Comparison of ENCODE assay signal across 17 cellular contexts in genomic region chr7:175955-176354, GRCh38. TPM values are rescaled to one million over a fixed set of nuclear protein-coding genes. Genes with fewer than 3 reads are reported as not detected.
DNase-seq lines count a peak whose midpoint lies in the region; ATAC-seq, FAIRE-seq and TF ChIP-seq lines count a peak whose summit lies in the region.
"Had no signal": no experiment of that assay in that cellular context is flagged by ENCODE, and none has a peak within 500 bp of the region (broad histone marks: within the 10 kb centered on the region; RNA-seq: fewer than 3 reads in every experiment).

No MANE protein-coding gene starts in this region.

- no peak overlapping the region for H3K4me3 Mint-ChIP-seq in stimulated activated effector memory CD8-positive, alpha-beta T cell treated with anti-CD3 and anti-CD28 coated beads, Interleukin-12 subunit alpha, Interleukin-12 subunit beta, amount 100 ng/mL, for 72 hours
- H3K4me3 Mint-ChIP-seq: CD4-positive, alpha-beta memory T cell; GM23338 had no signal

- H3K18ac ChIP-seq in neuronal stem cell (ENCODE audit: low read length) = no peak overlapping the region

- no peak overlapping the region for H3K27ac ChIP-seq in neuronal stem cell (replicated peaks; ENCODE audit: low read length)

- DNase-seq in HTR-8/SVneo (ENCODE audit: insufficient read length, low spot score) (no peak), bronchial epithelial cell (ENCODE audit: low read depth) (no peak), neuronal stem cell (ENCODE audit: low spot score) (no peak)
- no peak for DNase-seq in stimulated activated effector memory CD8-positive, alpha-beta T cell treated with anti-CD3 and anti-CD28 coated beads, Interleukin-12 subunit alpha, Interleukin-12 subunit beta, amount 100 ng/mL, for 72 hours (ENCODE audit: low spot score in 2 of 2)
- DNase-seq: C1 segment of cervical spinal cord; Calu3; CD4-positive, alpha-beta memory T cell; COR-L47; DMS153; DND-41; HCEC 1CT had no signal

- no peaks in the 10 kb centered on the region for H3K27me3 ChIP-seq in bronchial epithelial cell (ENCODE audit: control insufficient read depth, insufficient read depth, low read length)
- H3K27me3 ChIP-seq in neuronal stem cell (ENCODE audit: control insufficient read depth in 3 of 3, insufficient read depth in 3 of 3, low read depth in 1 of 3, low read length in 3 of 3) = peaks cover 0 to 61% (median 0%) of the 10 kb centered on the region in 3 experiments

- H2BK120ac ChIP-seq in neuronal stem cell (ENCODE audit: low read depth, low read length) = no peak overlapping the region

- H3K9me3 ChIP-seq in neuronal stem cell (replicated peaks in 1 of 2; ENCODE audit: control insufficient read depth in 2 of 2, insufficient read depth in 1 of 2, low read depth in 1 of 2, low read length in 2 of 2) = peaks cover 0 to 2% of the 10 kb centered on the region in 2 donors

- no peak overlapping the region for H2AK5ac ChIP-seq in neuronal stem cell (ENCODE audit: low read depth, low read length)

- H3K36me3 ChIP-seq in bronchial epithelial cell (ENCODE audit: control insufficient read depth, insufficient read depth, low read length) (no peaks in the 10 kb centered on the region), neuronal stem cell (replicated peaks in 1 of 2; ENCODE audit: control insufficient read depth in 2 of 2, insufficient read depth in 2 of 2, low read length in 2 of 2) (no peaks in the 10 kb centered on the region)

- no peaks in the 10 kb centered on the region for H3K36me3 Mint-ChIP-seq in stimulated activated effector memory CD8-positive, alpha-beta T cell treated with anti-CD3 and anti-CD28 coated beads, Interleukin-12 subunit alpha, Interleukin-12 subunit beta, amount 100 ng/mL, for 72 hours
- H3K36me3 Mint-ChIP-seq: CD4-positive, alpha-beta memory T cell had no signal

- H3K4me3 ChIP-seq in bronchial epithelial cell (ENCODE audit: low read depth, low read length) (no peak overlapping the region), neuronal stem cell (ENCODE audit: low read length in 2 of 2) (peak overlapping the region in 1 of 2 donors; percentile 56)
- H3K4me3 ChIP-seq: GM23338 had no signal

- H3K23ac ChIP-seq in neuronal stem cell (ENCODE audit: low read depth, low read length, poor library complexity) = no peak overlapping the region

- no peak overlapping the region for H2BK12ac ChIP-seq in neuronal stem cell (ENCODE audit: low read length)

- no peak for ATAC-seq in stimulated activated effector memory CD8-positive, alpha-beta T cell treated with anti-CD3 and anti-CD28 coated beads, Interleukin-12 subunit alpha, Interleukin-12 subunit beta, amount 100 ng/mL, for 72 hours
- ATAC-seq in HG02840 (IDR thresholded peaks at IDR 0.05; ENCODE audit: low FRiP score, unreplicated experiment) (no peak), HG02571 (IDR thresholded peaks at IDR 0.05; ENCODE audit: unreplicated experiment) (no peak)
- ATAC-seq: GM23338 had no signal

- no peak overlapping the region for H2BK5ac ChIP-seq in neuronal stem cell (ENCODE audit: low read length)

- H3K4me1 ChIP-seq in neuronal stem cell (ENCODE audit: control insufficient read depth in 2 of 2, insufficient read depth in 1 of 2, low read depth in 1 of 2, low read length in 2 of 2) = peaks cover 0 to 5% of the 10 kb centered on the region in 2 donors

- H4K91ac ChIP-seq in neuronal stem cell (ENCODE audit: low read depth, low read length, poor library complexity) = no peak overlapping the region

- H2BK15ac ChIP-seq in neuronal stem cell (ENCODE audit: low read length) = no peak overlapping the region

- H4K8ac ChIP-seq in neuronal stem cell (ENCODE audit: low read depth, low read length) = no peak overlapping the region

- H3K4ac ChIP-seq in neuronal stem cell (ENCODE audit: low read length) = no peak overlapping the region

- H3K79me1 ChIP-seq in neuronal stem cell (ENCODE audit: low read depth, low read length) = peaks cover 2% of the 10 kb centered on the region

- H3K27ac Mint-ChIP-seq in stimulated activated effector memory CD8-positive, alpha-beta T cell treated with anti-CD3 and anti-CD28 coated beads, Interleukin-12 subunit alpha, Interleukin-12 subunit beta, amount 100 ng/mL, for 72 hours = no peak overlapping the region
- H3K27ac Mint-ChIP-seq: CD4-positive, alpha-beta memory T cell; GM23338 had no signal

- peak overlapping the region; percentile 75 for H3K9ac ChIP-seq in neuronal stem cell (ENCODE audit: low read depth, low read length, poor library complexity)

- no peaks in the 10 kb centered on the region for H3K9me3 Mint-ChIP-seq in stimulated activated effector memory CD8-positive, alpha-beta T cell treated with anti-CD3 and anti-CD28 coated beads, Interleukin-12 subunit alpha, Interleukin-12 subunit beta, amount 100 ng/mL, for 72 hours
- H3K9me3 Mint-ChIP-seq: GM23338 had no signal

- no peak overlapping the region for H3K4me2 ChIP-seq in neuronal stem cell (ENCODE audit: insufficient read depth, low read length, poor library complexity, severe bottlenecking)
- H3K4me2 ChIP-seq: GM23338 had no signal

- no CpG with 5 or more reads among the region's 11 CpGs for WGBS in neuronal stem cell (ENCODE audit: extremely low coverage in 2 of 2, insufficient read length in 2 of 2, insufficient replicate concordance in 1 of 2), 2 donors

- FAIRE-seq in HTR-8/SVneo (lab: Jason Lieb, UNC) = peak; percentile 98
- peak; percentile 66 for FAIRE-seq in bronchial epithelial cell (lab: Jason Lieb, UNC)
- FAIRE-seq: G401.6, GM19239, H54 had no signal

- H3K14ac ChIP-seq in neuronal stem cell (ENCODE audit: low read length) = no peak overlapping the region

- TF ChIP-seq CTCF in bronchial epithelial cell (IDR thresholded peaks at IDR 0.05; ENCODE audit: insufficient read depth, low read length, severe bottlenecking) = no peak

- no peak overlapping the region for H2AFZ ChIP-seq in neuronal stem cell (ENCODE audit: low read length)
- H2AFZ ChIP-seq: GM23338 had no signal

- H3K4me1 Mint-ChIP-seq in stimulated activated effector memory CD8-positive, alpha-beta T cell treated with anti-CD3 and anti-CD28 coated beads, Interleukin-12 subunit alpha, Interleukin-12 subunit beta, amount 100 ng/mL, for 72 hours = no peaks in the 10 kb centered on the region
- H3K4me1 Mint-ChIP-seq: CD4-positive, alpha-beta memory T cell had no signal

RNA-seq across cellular contexts. Expression of gene FAM20C, which starts 16.4 kb away (rescaled TPM):
- total RNA-seq in bronchial epithelial cell = 1.3 and 2.4 TPM in 2 replicates
- 7.3 TPM for polyA plus RNA-seq in neuronal stem cell (2013, experiment 1 of 2)
- 7.3 TPM for polyA plus RNA-seq in neuronal stem cell (2013, experiment 2 of 2)
- polyA plus RNA-seq: CD4-positive, alpha-beta memory T cell had no signal
